Comparison of ENCODE assay signal across 8 cellular contexts in genomic region chr5:43068037-43068436, GRCh38. TPM values are rescaled to one million over a fixed set of nuclear protein-coding genes. Genes with fewer than 3 reads are reported as not detected.
DNase-seq lines count a peak whose midpoint lies in the region; ATAC-seq, FAIRE-seq and TF ChIP-seq lines count a peak whose summit lies in the region.

No MANE protein-coding gene starts in this region.

- intact Hi-C loops in HepG2 (cut with micrococcal nuclease; ENCODE audit: unreplicated experiment) = no loop called here

- H3K9ac ChIP-seq in HepG2 (ENCODE audit: insufficient read depth, low read depth, low read length) = peak overlapping the region; percentile 93

- peaks cover 1 to 11% of the 10 kb centered on the region in 2 experiments; a peak in 2 of 5 replicates for H3K36me3 ChIP-seq in HepG2 (replicated peaks in 1 of 2; ENCODE audit: control insufficient read depth in 1 of 2, insufficient read depth in 2 of 2, low read length in 2 of 2)
- peaks cover 10% of the 10 kb centered on the region for H3K36me3 ChIP-seq in thoracic aorta

- H3K4me1 ChIP-seq in HepG2 (ENCODE audit: insufficient read depth, low read length) (peaks cover 35% of the 10 kb centered on the region), thoracic aorta (ENCODE audit: control insufficient read depth in 1 of 2, low read depth in 2 of 2) (peaks cover 24 to 40% of the 10 kb centered on the region in 2 donors)

- in situ Hi-C loops in HepG2 (cut with HindIII; ENCODE audit: extremely low pct_ligation_motif_present, low pct_unique_long_range_greater_than_20kb) = loop anchor here (5.0 kb wide), 1 partner anchor 61 kb away; no protein-coding TSS in a partner anchor

- peak overlapping the region; percentile 97 for H3K4me3 Mint-ChIP-seq in activated CD4-positive, alpha-beta T cell treated with anti-CD3 and anti-CD28 coated beads, Interleukin-2, amount 10 ng/mL, durations not matched to agents 7 days and 5 days
- peak overlapping the region; percentile 99 for H3K4me3 Mint-ChIP-seq in activated naive CD8-positive, alpha-beta T cell treated with anti-CD3 and anti-CD28 coated beads, Interleukin-2, amount 10 ng/mL, durations not matched to agents 7 days and 5 days

- peaks cover 34% of the 10 kb centered on the region for H3K36me3 Mint-ChIP-seq in activated CD4-positive, alpha-beta T cell treated with anti-CD3 and anti-CD28 coated beads, Interleukin-2, amount 10 ng/mL, durations not matched to agents 7 days and 5 days (ENCODE audit: low read depth)
- H3K36me3 Mint-ChIP-seq in activated naive CD8-positive, alpha-beta T cell treated with anti-CD3 and anti-CD28 coated beads, Interleukin-2, amount 10 ng/mL, durations not matched to agents 7 days and 5 days = peaks cover 21% of the 10 kb centered on the region

- TF ChIP-seq POLR2A in HepG2 (IDR thresholded peaks at IDR 0.05; ENCODE audit: insufficient read depth in 1 of 2, low read depth in 2 of 2, low read length in 2 of 2) = no peak

- no peaks in the 10 kb centered on the region for H3K9me3 ChIP-seq in HepG2 (ENCODE audit: low read length)
- H3K9me3 ChIP-seq in thoracic aorta = no peaks in the 10 kb centered on the region

- no peak overlapping the region for H2AFZ ChIP-seq in HepG2 (ENCODE audit: low read length)

- TF ChIP-seq EP300 in HepG2 (IDR thresholded peaks at IDR 0.05; ENCODE audit: low read depth in 2 of 2, low read length in 2 of 2) (no peak), HepG2 (CRISPR knock-in tag; IDR thresholded peaks at IDR 0.05; ENCODE audit: borderline replicate concordance) (no peak)

- FAIRE-seq in HepG2 (lab: Jason Lieb, UNC) = no peak

- peaks cover 46% of the 10 kb centered on the region for H3K4me1 Mint-ChIP-seq in activated CD4-positive, alpha-beta T cell treated with anti-CD3 and anti-CD28 coated beads, Interleukin-2, amount 10 ng/mL, durations not matched to agents 7 days and 5 days
- peaks cover 27% of the 10 kb centered on the region for H3K4me1 Mint-ChIP-seq in activated naive CD8-positive, alpha-beta T cell treated with anti-CD3 and anti-CD28 coated beads, Interleukin-2, amount 10 ng/mL, durations not matched to agents 7 days and 5 days

- no peak for TF ChIP-seq RAD21 in HepG2 (CRISPR knock-in tag; IDR thresholded peaks at IDR 0.05)

- H3K27me3 ChIP-seq in HepG2 (ENCODE audit: control insufficient read depth in 1 of 2, insufficient read depth in 2 of 2, low read length in 2 of 2) (no peaks in the 10 kb centered on the region; a peak in 1 of 5 replicates), thoracic aorta (replicated peaks; ENCODE audit: insufficient read depth) (no peaks in the 10 kb centered on the region)

- H3K4me3 ChIP-seq in HepG2 (replicated peaks in 1 of 3; ENCODE audit: insufficient read depth in 1 of 3, low read depth in 2 of 3, low read length in 3 of 3) (peak overlapping the region; percentile 82 to 92 (median 83); a peak in 5 of 6 replicates), thoracic aorta (peak overlapping the region; percentile 84)

- H3K27ac Mint-ChIP-seq in activated CD4-positive, alpha-beta T cell treated with anti-CD3 and anti-CD28 coated beads, Interleukin-2, amount 10 ng/mL, durations not matched to agents 7 days and 5 days = peak overlapping the region; percentile 99
- H3K27ac Mint-ChIP-seq in activated naive CD8-positive, alpha-beta T cell treated with anti-CD3 and anti-CD28 coated beads, Interleukin-2, amount 10 ng/mL, durations not matched to agents 7 days and 5 days = peak overlapping the region; percentile 100

- DNase-seq in activated CD4-positive, alpha-beta T cell treated with anti-CD3 and anti-CD28 coated beads, Interleukin-2, amount 10 ng/mL, durations not matched to agents 7 days and 5 days = no peak
- no peak for DNase-seq in activated CD4-positive, alpha-beta T cell treated with anti-CD3 and anti-CD28 coated beads, Interleukin-2, amount 50 U/mL, for 48 hours
- no peak for DNase-seq in activated naive CD8-positive, alpha-beta T cell treated with anti-CD3 and anti-CD28 coated beads, Interleukin-2, amount 10 ng/mL, durations not matched to agents 7 days and 5 days
- DNase-seq in HepG2 (ENCODE audit: low spot score) (no peak), thoracic aorta (ENCODE audit: low spot score) (no peak), NOMO-1 treated with DMSO at 0.1 percent for 48 hours (lab: John Stamatoyannopoulos, UW; ENCODE audit: unreplicated experiment) (no peak), DMS114 treated with DMSO at 0.1 percent for 48 hours (lab: John Stamatoyannopoulos, UW; ENCODE audit: unreplicated experiment) (no peak), LoVo (ENCODE audit: low spot score) (no peak)

- H3K4me2 ChIP-seq in HepG2 (ENCODE audit: low read depth, low read length) = peak overlapping the region; percentile 98

- ATAC-seq in activated naive CD8-positive, alpha-beta T cell treated with anti-CD3 and anti-CD28 coated beads, Interleukin-2, amount 10 ng/mL, durations not matched to agents 7 days and 5 days (ENCODE audit: low read depth) = no peak
- ATAC-seq in HepG2 (no peak), thoracic aorta (ENCODE audit: insufficient number of reproducible peaks, low FRiP score, low read depth) (no peak)

- no TSS peak for BruUV-seq in HepG2 (replicated peaks; lab: Mats Ljungman, UMichigan)

- 62% methylated on average over 2 of the region's 2 CpGs for WGBS in HepG2 (ENCODE audit: low lambda C conversion rate)

- POLR2A ChIA-PET in activated CD4-positive, alpha-beta T cell treated with anti-CD3 and anti-CD28 coated beads, Interleukin-2, amount 10 ng/mL, durations not matched to agents 7 days and 5 days (lab: Charles Lee) = no interaction called here
- POLR2A ChIA-PET in activated naive CD8-positive, alpha-beta T cell treated with anti-CD3 and anti-CD28 coated beads, Interleukin-2, amount 10 ng/mL, durations not matched to agents 7 days and 5 days (lab: Charles Lee) = interaction anchor here (0.6 to 9.6 kb wide), 12 partner anchors 21 to 416 kb away, joined by 3 to 300 read pairs (median 14); partner anchors contain the start of genes ANXA2R, HMGCS1, TMEM267 and ZNF131
- POLR2A ChIA-PET in HepG2 (lab: Yijun Ruan, JAX) = interaction anchor here (1.1 to 4.4 kb wide), 4 partner anchors 12 to 60 kb away, joined by 3 to 49 read pairs (median 6); partner anchors contain the start of gene ZNF131

- H3K79me2 ChIP-seq in HepG2 (ENCODE audit: insufficient read depth, low read length) = peaks cover 27% of the 10 kb centered on the region

- TF ChIP-seq CTCF in HepG2 (CRISPR knock-in tag; IDR thresholded peaks at IDR 0.05) (no peak), thoracic aorta (IDR thresholded peaks at IDR 0.05) (no peak)

- no peaks in the 10 kb centered on the region for H3K27me3 Mint-ChIP-seq in activated CD4-positive, alpha-beta T cell treated with anti-CD3 and anti-CD28 coated beads, Interleukin-2, amount 10 ng/mL, durations not matched to agents 7 days and 5 days
- no peaks in the 10 kb centered on the region for H3K27me3 Mint-ChIP-seq in activated naive CD8-positive, alpha-beta T cell treated with anti-CD3 and anti-CD28 coated beads, Interleukin-2, amount 10 ng/mL, durations not matched to agents 7 days and 5 days

- H3K9me3 Mint-ChIP-seq in activated CD4-positive, alpha-beta T cell treated with anti-CD3 and anti-CD28 coated beads, Interleukin-2, amount 10 ng/mL, durations not matched to agents 7 days and 5 days = no peaks in the 10 kb centered on the region
- H3K9me3 Mint-ChIP-seq in activated naive CD8-positive, alpha-beta T cell treated with anti-CD3 and anti-CD28 coated beads, Interleukin-2, amount 10 ng/mL, durations not matched to agents 7 days and 5 days = no peaks in the 10 kb centered on the region

- CTCF ChIA-PET in activated CD4-positive, alpha-beta T cell treated with anti-CD3 and anti-CD28 coated beads, Interleukin-2, amount 10 ng/mL, durations not matched to agents 7 days and 5 days (lab: Charles Lee) = interaction anchor here (0.8 to 3.0 kb wide), 5 partner anchors 25 to 48 kb away, joined by 3 to 10 read pairs (median 5); no protein-coding TSS in a partner anchor
- CTCF ChIA-PET in HepG2 (lab: Yijun Ruan, JAX; ENCODE audit: low intra/inter-chr PET ratio, low total read pairs) = interaction anchor here (3.8 kb wide), 1 partner anchor 38 kb away, joined by 17 read pairs; no protein-coding TSS in a partner anchor

- no peak overlapping the region for H3K27ac ChIP-seq in HepG2 (ENCODE audit: extremely low read length, insufficient read depth, low read length)
- H3K27ac ChIP-seq in thoracic aorta = peak overlapping the region; percentile 95 to 98

- no peaks in the 10 kb centered on the region for H4K20me1 ChIP-seq in HepG2 (ENCODE audit: insufficient read depth, low read length)

RNA-seq across cellular contexts. Expression of gene ANXA2R, which starts 27.9 kb away (rescaled TPM):
- total RNA-seq in activated CD4-positive, alpha-beta T cell treated with anti-CD3 and anti-CD28 coated beads, Interleukin-2, amount 10 ng/mL, durations not matched to agents 7 days and 5 days = 10 to 100 TPM; 29.5 to 32.0 TPM
- total RNA-seq in activated naive CD8-positive, alpha-beta T cell treated with anti-CD3 and anti-CD28 coated beads, Interleukin-2, amount 10 ng/mL, durations not matched to agents 7 days and 5 days = 10 to 100 TPM; 39.2 to 41.1 TPM
- 0.76 and 0.95 TPM in 2 replicates for total RNA-seq in HepG2 (2016; rRNA removed; fragmentation: Illumina TruSeq; extraction: Trizol)
- total RNA-seq in HepG2 (2016; cell fraction: cytosol; rRNA removed; fragmentation: Illumina TruSeq; extraction: Trizol; ENCODE audit: low read depth) = 0.40 and 0.53 TPM in 2 replicates
- total RNA-seq in HepG2 (2016; cell fraction: insoluble cytoplasmic fraction; rRNA removed; fragmentation: Illumina TruSeq; extraction: Trizol) = 0.58 and 0.74 TPM in 2 replicates
- 0.65 TPM in 2 replicates for total RNA-seq in HepG2 (2016; cell fraction: membrane; rRNA removed; fragmentation: Illumina TruSeq; extraction: Trizol)
- 1.5 and 1.8 TPM in 2 replicates for total RNA-seq in HepG2 (2016; cell fraction: nucleus; rRNA removed; fragmentation: Illumina TruSeq; extraction: Trizol)
- polyA plus RNA-seq in HepG2 (2011; rRNA removed) = 1.3 TPM in 2 replicates
- 0.90 and 1.1 TPM in 2 replicates for polyA plus RNA-seq in HepG2 (2011; cell fraction: cytosol; rRNA removed)
- polyA plus RNA-seq in HepG2 (2011; cell fraction: nucleus; rRNA removed) = 2.6 and 2.7 TPM in 2 replicates
- 0.52 and 0.67 TPM in 2 replicates for polyA plus RNA-seq in HepG2 (2012)
- 0.37 and 0.41 TPM in 2 replicates for polyA plus RNA-seq in HepG2 (2016; cell fraction: cytosol; fragmentation: Illumina TruSeq; extraction: Trizol; ENCODE audit: low read depth)
- 0.28 and 0.72 TPM in 2 replicates for polyA plus RNA-seq in HepG2 (2016; cell fraction: insoluble cytoplasmic fraction; fragmentation: Illumina TruSeq; extraction: Trizol; ENCODE audit: low read depth)
- polyA plus RNA-seq in HepG2 (2016; cell fraction: membrane; fragmentation: Illumina TruSeq; extraction: Trizol; ENCODE audit: low read depth) = 0.34 and 0.62 TPM in 2 replicates
- polyA plus RNA-seq in HepG2 (2016; cell fraction: nucleus; fragmentation: Illumina TruSeq; extraction: Trizol; ENCODE audit: insufficient read depth, low read depth) = 1.2 and 1.5 TPM in 2 replicates
- polyA minus RNA-seq in HepG2 (2011; rRNA and poly(A)+ RNA removed; ENCODE audit: low replicate concordance) = 1.5 and 11.0 TPM in 2 replicates
- 0.49 TPM in 1 of 2 replicates, not detected in the other for polyA minus RNA-seq in HepG2 (2011; cell fraction: cytosol; rRNA and poly(A)+ RNA removed)
- 3.9 and 4.5 TPM in 2 replicates for polyA minus RNA-seq in HepG2 (2011; cell fraction: nucleus; rRNA and poly(A)+ RNA removed)
- 1 to 10 TPM; 3.2 to 5.3 TPM for total RNA-seq in thoracic aorta

RNA-seq across cellular contexts. Expression of gene ZNF131, which starts 52.7 kb away (rescaled TPM):
- 10 to 100 TPM; 48.4 to 50.8 TPM for total RNA-seq in activated CD4-positive, alpha-beta T cell treated with anti-CD3 and anti-CD28 coated beads, Interleukin-2, amount 10 ng/mL, durations not matched to agents 7 days and 5 days
- 10 to 100 TPM; 55.6 to 58.0 TPM for total RNA-seq in activated naive CD8-positive, alpha-beta T cell treated with anti-CD3 and anti-CD28 coated beads, Interleukin-2, amount 10 ng/mL, durations not matched to agents 7 days and 5 days
- 30.4 and 33.3 TPM in 2 replicates for total RNA-seq in HepG2 (2016; rRNA removed; fragmentation: Illumina TruSeq; extraction: Trizol)
- 20.6 and 21.5 TPM in 2 replicates for total RNA-seq in HepG2 (2016; cell fraction: cytosol; rRNA removed; fragmentation: Illumina TruSeq; extraction: Trizol; ENCODE audit: low read depth)
- 31.8 and 34.8 TPM in 2 replicates for total RNA-seq in HepG2 (2016; cell fraction: insoluble cytoplasmic fraction; rRNA removed; fragmentation: Illumina TruSeq; extraction: Trizol)
- total RNA-seq in HepG2 (2016; cell fraction: membrane; rRNA removed; fragmentation: Illumina TruSeq; extraction: Trizol) = 24.7 and 24.8 TPM in 2 replicates
- 35.3 and 43.2 TPM in 2 replicates for total RNA-seq in HepG2 (2016; cell fraction: nucleus; rRNA removed; fragmentation: Illumina TruSeq; extraction: Trizol)
- 17.5 and 20.6 TPM in 2 replicates for polyA plus RNA-seq in HepG2 (2011; rRNA removed)
- 9.6 and 12.2 TPM in 2 replicates for polyA plus RNA-seq in HepG2 (2011; cell fraction: cytosol; rRNA removed)
- polyA plus RNA-seq in HepG2 (2011; cell fraction: nucleus; rRNA removed) = 23.3 and 27.2 TPM in 2 replicates
- polyA plus RNA-seq in HepG2 (2012) = 15.7 and 18.4 TPM in 2 replicates
- polyA plus RNA-seq in HepG2 (2016; cell fraction: cytosol; fragmentation: Illumina TruSeq; extraction: Trizol; ENCODE audit: low read depth) = 5.8 and 7.5 TPM in 2 replicates
- 41.5 and 42.5 TPM in 2 replicates for polyA plus RNA-seq in HepG2 (2016; cell fraction: insoluble cytoplasmic fraction; fragmentation: Illumina TruSeq; extraction: Trizol; ENCODE audit: low read depth)
- polyA plus RNA-seq in HepG2 (2016; cell fraction: membrane; fragmentation: Illumina TruSeq; extraction: Trizol; ENCODE audit: low read depth) = 14.9 and 15.7 TPM in 2 replicates
- polyA plus RNA-seq in HepG2 (2016; cell fraction: nucleus; fragmentation: Illumina TruSeq; extraction: Trizol; ENCODE audit: insufficient read depth, low read depth) = 48.4 and 55.5 TPM in 2 replicates
- 16.7 and 49.5 TPM in 2 replicates for polyA minus RNA-seq in HepG2 (2011; rRNA and poly(A)+ RNA removed; ENCODE audit: low replicate concordance)
- 13.2 and 14.4 TPM in 2 replicates for polyA minus RNA-seq in HepG2 (2011; cell fraction: cytosol; rRNA and poly(A)+ RNA removed)
- 62.0 and 70.7 TPM in 2 replicates for polyA minus RNA-seq in HepG2 (2011; cell fraction: nucleus; rRNA and poly(A)+ RNA removed)
- total RNA-seq in thoracic aorta = 10 to 100 TPM; 22.5 to 35.4 TPM

Comparison
In these comparisons a context has a peak if more than half of its experiments do, and no peak if none do; other contexts are left out.
1. RNA of gene ANXA2R, which starts 27.9 kb away (total RNA-seq): 39.2 to 41.1 TPM in activated naive CD8-positive, alpha-beta T cell treated with anti-CD3 and anti-CD28 coated beads, Interleukin-2, amount 10 ng/mL, durations not matched to agents 7 days and 5 days and 29.5 to 32.0 TPM in activated CD4-positive, alpha-beta T cell treated with anti-CD3 and anti-CD28 coated beads, Interleukin-2, amount 10 ng/mL, durations not matched to agents 7 days and 5 days; 3.2 to 5.3 TPM in thoracic aorta and 0.40 to 1.8 TPM in HepG2; every median in the first group is over 4 times any median in the second.